16 cellular contexts compared by ENCODE assay signal in the genomic region with DNA sequence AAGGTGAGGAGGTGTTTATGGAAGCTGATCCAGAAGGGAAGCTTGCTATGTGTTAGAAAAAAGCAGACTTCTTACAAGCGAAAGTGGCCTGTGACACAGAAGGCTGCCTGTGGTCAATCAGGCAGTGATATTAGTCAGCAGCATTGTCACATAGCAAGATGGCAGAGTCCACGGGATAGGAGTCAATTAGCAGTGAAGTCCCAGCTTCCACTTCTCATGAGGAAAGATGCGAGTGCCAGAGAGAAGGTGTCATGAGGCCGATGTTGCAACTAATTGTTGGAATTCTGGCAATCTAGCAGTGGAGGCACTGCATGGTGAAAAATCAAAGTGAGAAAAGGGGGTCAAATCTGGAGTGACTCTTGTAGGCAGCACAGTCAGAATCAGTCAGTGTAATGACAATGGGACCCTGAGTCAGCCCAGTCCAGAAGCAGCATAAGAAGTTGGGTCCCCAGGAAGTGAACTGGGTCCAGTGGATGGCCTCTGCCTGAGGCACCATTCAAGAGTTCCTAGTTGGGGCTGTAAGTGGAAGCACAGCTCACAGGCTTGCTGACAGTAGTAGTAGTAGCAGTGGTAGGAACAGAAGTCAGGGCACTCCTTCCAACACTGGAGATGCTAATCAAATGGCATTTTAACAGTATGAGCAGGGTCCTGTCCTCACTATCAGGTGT.
DNase-seq lines count a peak whose midpoint lies in the region; ATAC-seq, FAIRE-seq and TF ChIP-seq lines count a peak whose summit lies in the region.
"Had no signal": no experiment of that assay in that cellular context is flagged by ENCODE, and none has a peak within 500 bp of the region (broad histone marks: within the 10 kb centered on the region; RNA-seq: fewer than 3 reads in every experiment).

No MANE protein-coding gene starts in this region.

- intact Hi-C loops in esophagus squamous epithelium (cut with DNase I) = no loop called here

- ATAC-seq in GM18505 (IDR thresholded peaks at IDR 0.05; ENCODE audit: unreplicated experiment) (peak; percentile 84), HG03095 (IDR thresholded peaks at IDR 0.05; ENCODE audit: unreplicated experiment) (peak; percentile 94)

- no peak overlapping the region for H3K4me3 ChIP-seq in esophagus squamous epithelium
- H3K4me3 ChIP-seq: hepatocyte had no signal

- TF ChIP-seq CTCF in esophagus squamous epithelium (IDR thresholded peaks at IDR 0.05) = no peak

- DNase-seq in GM19239 (ENCODE audit: insufficient read length, low spot score) (peak; percentile 38), kidney tubule cell (ENCODE audit: low spot score) (peak; percentile 43), esophagus squamous epithelium (lab: John Stamatoyannopoulos, UW) (no peak), DMS 273 (lab: John Stamatoyannopoulos, UW; ENCODE audit: unreplicated experiment) (no peak), NCI-H748 treated with DMSO at 0.1 percent for 48 hours (lab: John Stamatoyannopoulos, UW) (no peak)
- DNase-seq: activated CD4-positive, alpha-beta T cell treated with anti-CD3 and anti-CD28 coated beads, Interleukin-2, amount 50 U/mL, for 48 hours; CD4-positive, alpha-beta T cell; dermis blood vessel endothelial cell; NCI-H146; NCI-H446 treated with DMSO at 0.1 percent for 48 hours; stimulated activated CD4-positive, alpha-beta T cell treated with anti-CD3 and anti-CD28 coated beads, Interleukin-12 subunit alpha, Interleukin-12 subunit beta, amount 100 ng/mL, for 4 hours had no signal

- H3K4me1 ChIP-seq in esophagus squamous epithelium = no peaks in the 10 kb centered on the region

- no peaks in the 10 kb centered on the region for H3K9me3 ChIP-seq in esophagus squamous epithelium

- WGBS in esophagus squamous epithelium, 2 donors = 39 to 71% methylated on average over 4 of the region's 4 CpGs

- no peak overlapping the region for H3K27ac ChIP-seq in esophagus squamous epithelium
- H3K27ac ChIP-seq: hepatocyte had no signal

- no peak for FAIRE-seq in GM19239 (lab: Jason Lieb, UNC)
- FAIRE-seq: GM12892, H54 had no signal

- no peaks in the 10 kb centered on the region for H3K36me3 ChIP-seq in esophagus squamous epithelium

- TF ChIP-seq POLR2A in GM18505 (IDR thresholded peaks at IDR 0.05; ENCODE audit: borderline replicate concordance, extremely low read depth, insufficient read depth, insufficient read length) (no peak), esophagus squamous epithelium (IDR thresholded peaks at IDR 0.05) (no peak)

- H3K27me3 ChIP-seq in esophagus squamous epithelium = peaks cover 0 to 6% (median 0%) of the 10 kb centered on the region in 4 donors
- H3K27me3 ChIP-seq: hepatocyte had no signal

Comparison
In these comparisons a context has a peak if more than half of its experiments do, and no peak if none do; other contexts are left out.
1. DNase-seq: peak in GM19239 (single experiment) and kidney tubule cell (single experiment); none in esophagus squamous epithelium (single experiment), DMS 273 (single experiment) and NCI-H748 treated with DMSO at 0.1 percent for 48 hours (single experiment).